26 cellular contexts compared by ENCODE assay signal in the genomic region with DNA sequence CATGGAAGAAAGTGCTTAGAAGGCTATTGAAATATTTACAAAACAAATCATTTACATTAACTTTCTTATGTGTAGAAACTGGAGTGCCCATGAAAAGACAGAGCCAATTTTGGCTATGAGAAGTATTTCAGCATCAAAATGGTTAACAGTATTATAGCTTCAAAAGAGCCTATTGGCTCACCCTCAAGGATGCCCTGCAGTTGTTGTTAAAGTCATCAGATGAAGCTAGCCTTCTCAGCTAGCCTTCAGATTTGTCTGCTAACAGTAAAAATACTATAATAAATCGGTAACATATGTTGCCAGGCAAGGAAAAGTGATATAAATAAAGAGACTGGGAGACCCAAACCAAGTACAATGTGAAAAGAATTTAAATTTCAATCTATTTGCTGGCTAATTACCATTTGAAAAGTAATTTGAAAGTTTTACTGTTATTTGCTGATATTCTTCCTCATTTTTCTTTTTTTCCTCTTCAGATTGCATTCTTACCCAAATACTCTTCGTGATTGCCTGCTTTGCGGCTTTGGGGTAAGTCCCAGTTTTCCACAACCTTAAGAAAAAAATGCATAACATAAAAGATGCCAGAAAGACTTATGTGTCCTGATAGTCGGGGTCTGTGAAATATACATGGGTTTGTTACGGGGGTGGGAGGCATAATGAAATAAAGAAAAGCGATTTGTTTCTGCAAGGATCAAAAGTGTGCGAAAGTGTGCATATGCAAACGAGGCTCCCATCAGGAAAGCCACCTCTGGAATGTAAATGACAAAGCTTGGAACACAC.
DNase-seq lines count a peak whose midpoint lies in the region; ATAC-seq, FAIRE-seq and TF ChIP-seq lines count a peak whose summit lies in the region.
"Had no signal": no experiment of that assay in that cellular context is flagged by ENCODE, and none has a peak within 500 bp of the region (broad histone marks: within the 10 kb centered on the region; RNA-seq: fewer than 3 reads in every experiment).

No MANE protein-coding gene starts in this region.

- H3K4me1 ChIP-seq in GM23338 (ENCODE audit: insufficient read depth) (peaks cover 74% of the 10 kb centered on the region), kidney (ENCODE audit: control insufficient read depth in 1 of 2, insufficient read depth in 1 of 2, low read depth in 1 of 2, low read length in 2 of 2) (no peaks in the 10 kb centered on the region), spleen (no peaks in the 10 kb centered on the region), thyroid gland (no peaks in the 10 kb centered on the region)
- H3K4me1 ChIP-seq: SJSA1 had no signal

- H3K27ac Mint-ChIP-seq in GM23338: peak overlapping the region; percentile 16; the same call in 1 of the 2 replicates
- H3K27ac Mint-ChIP-seq in activated naive CD8-positive, alpha-beta T cell treated with anti-CD3 and anti-CD28 coated beads for 36 hours: no peak overlapping the region
- H3K27ac Mint-ChIP-seq: activated T-helper 2 cell treated with anti-CD3 and anti-CD28 coated beads, Interferon-gamma antibody, Interleukin-2, Interleukin-4, amounts not matched to agents 10 μg/mL and 5 μg/mL and 100 μg/mL, durations not matched to agents 14 hours and 24 hours and 36 hours; CD8-positive, alpha-beta memory T cell; dendritic cell treated with granulocyte-macrophage colony-stimulating factor and Interleukin-4, amounts not matched to agents 40 ng/mL and 50 ng/mL, for 4 days; stimulated activated naive CD8-positive, alpha-beta T cell treated with anti-CD3 and anti-CD28 coated beads, Interleukin-15, amount 100 ng/mL, for 72 hours had no signal

- H4K20me1 ChIP-seq in GM23338 (replicated peaks; ENCODE audit: insufficient read depth): no peaks in the 10 kb centered on the region

- H3K9me2 ChIP-seq in GM23338 (ENCODE audit: insufficient read depth): no peaks in the 10 kb centered on the region

- TF ChIP-seq CTCF in GM23338 (conservative IDR thresholded peaks at IDR 0.05; ENCODE audit: low read depth in 2 of 2) (no peak), kidney (IDR thresholded peaks at IDR 0.05; ENCODE audit: borderline replicate concordance, extremely low read depth, insufficient read depth) (no peak), spleen (IDR thresholded peaks at IDR 0.05 in 8 of 11, conservative IDR thresholded peaks at IDR 0.05 in 3 of 11) (no peak), thyroid gland (IDR thresholded peaks at IDR 0.05) (no peak)

- H3K27me3 Mint-ChIP-seq in GM23338 (ENCODE audit: insufficient read depth, low read depth, poor library complexity): no peaks in the 10 kb centered on the region
- H3K27me3 Mint-ChIP-seq in activated naive CD8-positive, alpha-beta T cell treated with anti-CD3 and anti-CD28 coated beads for 36 hours: no peaks in the 10 kb centered on the region
- H3K27me3 Mint-ChIP-seq: CD8-positive, alpha-beta memory T cell; dendritic cell treated with granulocyte-macrophage colony-stimulating factor and Interleukin-4, amounts not matched to agents 40 ng/mL and 50 ng/mL, for 4 days; stimulated activated naive CD8-positive, alpha-beta T cell treated with anti-CD3 and anti-CD28 coated beads, Interleukin-15, amount 100 ng/mL, for 72 hours had no signal

- FAIRE-seq in kidney (lab: Jason Lieb, UNC): no peak
- FAIRE-seq: islet of Langerhans had no signal

- DNase-seq in GM23338 (ENCODE audit: low spot score): peak; percentile 35
- DNase-seq in astrocyte of the hippocampus (ENCODE audit: low read depth, low spot score): peak; percentile 4
- no peak for DNase-seq in kidney
- DNase-seq in spleen: no peak
- DNase-seq in NOMO-1 treated with dmso at 0.1 percent for 144 hours (lab: John Stamatoyannopoulos, UW; ENCODE audit: unreplicated experiment): no peak
- DNase-seq in thyroid gland: no peak
- no peak for DNase-seq in activated naive CD8-positive, alpha-beta T cell treated with anti-CD3 and anti-CD28 coated beads for 36 hours
- DNase-seq: anterior cingulate cortex; CD8-positive, alpha-beta memory T cell; DND-41; glutamatergic neuron; mesendoderm; NCI-H187 treated with DMSO at 0.1 percent for 48 hours; NCI-H524 treated with DMSO at 0.1 percent for 48 hours; PC-3; right cardiac atrium; stimulated activated naive CD8-positive, alpha-beta T cell treated with anti-CD3 and anti-CD28 coated beads, Interleukin-15, amount 100 ng/mL, for 72 hours; T-helper 9 cell had no signal

- no peaks in the 10 kb centered on the region for H3K9me3 ChIP-seq in kidney (ENCODE audit: control insufficient read depth in 1 of 2, low read length in 2 of 2)
- H3K9me3 ChIP-seq in spleen: no peaks in the 10 kb centered on the region
- H3K9me3 ChIP-seq in thyroid gland: no peaks in the 10 kb centered on the region
- H3K9me3 ChIP-seq: SJSA1 had no signal

- H3K79me2 ChIP-seq in GM23338 (replicated peaks; ENCODE audit: insufficient read depth): no peaks in the 10 kb centered on the region

- H3K27ac ChIP-seq in GM23338 (ENCODE audit: low read depth): 0 out of 2 replicates have a peak overlapping the region, but pooled peaks have one; percentile 30
- peak overlapping the region; percentile 13 to 41 for H3K27ac ChIP-seq in kidney (ENCODE audit: low read depth in 2 of 2, low read length in 2 of 2)
- peak overlapping the region in 6 of 8 donors; percentile 15 to 61 (median 40) for H3K27ac ChIP-seq in spleen
- H3K27ac ChIP-seq in thyroid gland: peak overlapping the region in 1 of 3 donors; percentile 6
- H3K27ac ChIP-seq: epithelial cell of prostate, SJSA1 had no signal

- WGBS in spleen, 5 donors: 59 to 71% (median 69%) methylated on average over 8 of the region's 8 CpGs
- WGBS in thyroid gland, 2 donors: 67 to 71% methylated on average over 8 of the region's 8 CpGs

- H3F3A ChIP-seq in GM23338 (replicated peaks; ENCODE audit: low read depth): no peaks in the 10 kb centered on the region

- H3K36me3 ChIP-seq in GM23338 (ENCODE audit: insufficient read depth) (no peaks in the 10 kb centered on the region), kidney (ENCODE audit: control insufficient read depth in 1 of 2, insufficient read depth in 2 of 2, low read length in 2 of 2) (no peaks in the 10 kb centered on the region), spleen (no peaks in the 10 kb centered on the region), thyroid gland (no peaks in the 10 kb centered on the region)
- H3K36me3 ChIP-seq: SJSA1 had no signal

- H3K9me3 Mint-ChIP-seq in GM23338: no peaks in the 10 kb centered on the region
- H3K9me3 Mint-ChIP-seq in activated naive CD8-positive, alpha-beta T cell treated with anti-CD3 and anti-CD28 coated beads for 36 hours: no peaks in the 10 kb centered on the region
- H3K9me3 Mint-ChIP-seq: activated T-helper 2 cell treated with anti-CD3 and anti-CD28 coated beads, Interferon-gamma antibody, Interleukin-2, Interleukin-4, amounts not matched to agents 10 μg/mL and 5 μg/mL and 100 μg/mL, durations not matched to agents 14 hours and 24 hours and 36 hours; dendritic cell treated with granulocyte-macrophage colony-stimulating factor and Interleukin-4, amounts not matched to agents 40 ng/mL and 50 ng/mL, for 4 days; stimulated activated naive CD8-positive, alpha-beta T cell treated with anti-CD3 and anti-CD28 coated beads, Interleukin-15, amount 100 ng/mL, for 72 hours had no signal

- no peaks in the 10 kb centered on the region for H3K36me3 Mint-ChIP-seq in GM23338 (ENCODE audit: low read depth)
- no peaks in the 10 kb centered on the region for H3K36me3 Mint-ChIP-seq in activated naive CD8-positive, alpha-beta T cell treated with anti-CD3 and anti-CD28 coated beads for 36 hours
- H3K36me3 Mint-ChIP-seq: CD8-positive, alpha-beta memory T cell had no signal

- ATAC-seq in GM23338: peak; percentile 54
- ATAC-seq in HG02763 (IDR thresholded peaks at IDR 0.05; ENCODE audit: unreplicated experiment): no peak
- ATAC-seq: activated CD4-positive, CD25-positive, alpha-beta regulatory T cell treated with anti-CD3 and anti-CD28 coated beads, Interleukin-2, amount 50 U/mL, for 24 hours; HCT116; PC-3; right cardiac atrium; stimulated activated naive CD8-positive, alpha-beta T cell treated with anti-CD3 and anti-CD28 coated beads, Interleukin-15, amount 100 ng/mL, for 72 hours had no signal

- peak overlapping the region; percentile 40 for H3K4me3 ChIP-seq in GM23338
- peak overlapping the region in 1 of 2 donors; percentile 40 for H3K4me3 ChIP-seq in kidney (ENCODE audit: low read length in 2 of 2)
- H3K4me3 ChIP-seq in spleen: peak overlapping the region in 3 of 8 donors; percentile 6 to 21 (median 11)
- no peak overlapping the region for H3K4me3 ChIP-seq in thyroid gland (replicated peaks in 1 of 3)
- H3K4me3 ChIP-seq: SJSA1 had no signal

- H3K4me2 ChIP-seq in GM23338: peak overlapping the region; percentile 72

- H3K4me3 Mint-ChIP-seq in GM23338: peak overlapping the region; percentile 53
- H3K4me3 Mint-ChIP-seq in activated naive CD8-positive, alpha-beta T cell treated with anti-CD3 and anti-CD28 coated beads for 36 hours: no peak overlapping the region
- H3K4me3 Mint-ChIP-seq: CD8-positive, alpha-beta memory T cell; dendritic cell treated with granulocyte-macrophage colony-stimulating factor and Interleukin-4, amounts not matched to agents 40 ng/mL and 50 ng/mL, for 4 days; stimulated activated naive CD8-positive, alpha-beta T cell treated with anti-CD3 and anti-CD28 coated beads, Interleukin-15, amount 100 ng/mL, for 72 hours had no signal

- TF ChIP-seq POLR2A in spleen (IDR thresholded peaks at IDR 0.05) (no peak), thyroid gland (IDR thresholded peaks at IDR 0.05) (no peak)

- H3K27me3 ChIP-seq in GM23338 (ENCODE audit: insufficient read depth): no peaks in the 10 kb centered on the region
- H3K27me3 ChIP-seq in spleen (replicated peaks in 1 of 7): no peaks in the 10 kb centered on the region
- H3K27me3 ChIP-seq in thyroid gland: no peaks in the 10 kb centered on the region
- H3K27me3 ChIP-seq: SJSA1 had no signal

- peak overlapping the region in 1 of 2 donors; percentile 41 for H3K9ac ChIP-seq in kidney (ENCODE audit: low read length in 2 of 2)

- peaks cover 72% of the 10 kb centered on the region for H3K4me1 Mint-ChIP-seq in GM23338
- H3K4me1 Mint-ChIP-seq in activated naive CD8-positive, alpha-beta T cell treated with anti-CD3 and anti-CD28 coated beads for 36 hours: no peaks in the 10 kb centered on the region
- H3K4me1 Mint-ChIP-seq: CD8-positive, alpha-beta memory T cell; stimulated activated naive CD8-positive, alpha-beta T cell treated with anti-CD3 and anti-CD28 coated beads, Interleukin-15, amount 100 ng/mL, for 72 hours had no signal

- no peak overlapping the region for H2AFZ ChIP-seq in GM23338

- intact Hi-C loops in kidney (cut with DNase I) (loop anchor here (5.0 kb wide), 2 partner anchors 109 to 249 kb away; no protein-coding TSS in a partner anchor), spleen (cut with DNase I; ENCODE audit: low total_unique reads) (no loop called here), thyroid gland (cut with DNase I) (loop anchor here (10.0 kb wide), 1 partner anchor 247 kb away; no protein-coding TSS in a partner anchor)

TF ChIP-seq in GM23338, 12 proteins besides CTCF, POLR2A, EP300 and RAD21 (continues in another document):
- no peak for TF ChIP-seq CREB1 (CRISPR knock-in tag; IDR thresholded peaks at IDR 0.05; ENCODE audit: low read depth)
- no peak for TF ChIP-seq STAT1 (IDR thresholded peaks at IDR 0.05; ENCODE audit: unreplicated experiment)

Comparison
In these comparisons a context has a peak if more than half of its experiments do, and no peak if none do; other contexts are left out.
1. DNase-seq: peak in GM23338 (single experiment) and astrocyte of the hippocampus (single experiment); none in kidney (single experiment), spleen (single experiment), NOMO-1 treated with dmso at 0.1 percent for 144 hours (single experiment), thyroid gland (0 of 2) and activated naive CD8-positive, alpha-beta T cell treated with anti-CD3 and anti-CD28 coated beads for 36 hours (single experiment).